25 cellular contexts compared by ENCODE assay signal in genomic region chr11:133249065-133249464, GRCh38.
A peak's percentile ranks its signal among the peaks of the same experiment; 100 is the strongest.
DNase-seq lines count a peak whose midpoint lies in the region; ATAC-seq, FAIRE-seq and TF ChIP-seq lines count a peak whose summit lies in the region.
"Had no signal": no experiment of that assay in that cellular context is flagged by ENCODE, and none has a peak within 500 bp of the region (broad histone marks: within the 10 kb centered on the region; RNA-seq: fewer than 3 reads in every experiment).

No MANE protein-coding gene starts in this region.

- peaks cover 3% of the 10 kb centered on the region for H3K36me3 Mint-ChIP-seq in endodermal cell (ENCODE audit: low read depth)
- H3K36me3 Mint-ChIP-seq: CD4-positive, CD25-positive, alpha-beta regulatory T cell; CD8-positive, alpha-beta T cell had no signal

- FAIRE-seq in GM19239 (lab: Jason Lieb, UNC), result no peak
- FAIRE-seq: A204.1, D721Med, GM12891, GM18507, H54 had no signal

- H3K27ac ChIP-seq in endodermal cell (ENCODE audit: low read depth, low read length) (no peak overlapping the region), neural cell (ENCODE audit: low read length) (peak overlapping the region; percentile 20)
- H3K27ac ChIP-seq: 22Rv1, BLaER1, C4-2B had no signal

- no peaks in the 10 kb centered on the region for H3K36me3 ChIP-seq in endodermal cell (ENCODE audit: control insufficient read depth, insufficient read depth, low read length)
- H3K36me3 ChIP-seq in neural cell (ENCODE audit: insufficient read depth, low read length), result no peaks in the 10 kb centered on the region
- H3K36me3 ChIP-seq: BLaER1, HAP-1 had no signal

- H3K27me3 Mint-ChIP-seq in endodermal cell (ENCODE audit: insufficient read depth), result no peaks in the 10 kb centered on the region
- H3K27me3 Mint-ChIP-seq: B cell had no signal

- H3K9me3 ChIP-seq in endodermal cell (ENCODE audit: control insufficient read depth, low read length) (no peaks in the 10 kb centered on the region), neural cell (ENCODE audit: low read length) (no peaks in the 10 kb centered on the region)
- H3K9me3 ChIP-seq: BLaER1, HAP-1 had no signal

- no peaks in the 10 kb centered on the region for H3K27me3 ChIP-seq in endodermal cell (ENCODE audit: control insufficient read depth, insufficient read depth, low read length, poor library complexity, severe bottlenecking)
- no peaks in the 10 kb centered on the region for H3K27me3 ChIP-seq in neural cell (ENCODE audit: insufficient read depth, low read depth, low read length)
- H3K27me3 ChIP-seq: BLaER1 had no signal

- no peaks in the 10 kb centered on the region for H3K9me2 ChIP-seq in neural cell (ENCODE audit: insufficient read depth, low read length)

- H3K27ac Mint-ChIP-seq in endodermal cell, result no peak overlapping the region
- H3K27ac Mint-ChIP-seq: B cell; CD4-positive, CD25-positive, alpha-beta regulatory T cell; CD8-positive, alpha-beta T cell; HFFc6 had no signal

- H4K20me1 ChIP-seq in neural cell (ENCODE audit: insufficient read depth), result no peaks in the 10 kb centered on the region
- H4K20me1 ChIP-seq: BLaER1 had no signal

- TF ChIP-seq CTCF in endodermal cell (conservative IDR thresholded peaks at IDR 0.05) (no peak), neural cell (IDR thresholded peaks at IDR 0.05; ENCODE audit: poor library complexity, severe bottlenecking) (no peak), omental fat pad (IDR thresholded peaks at IDR 0.05) (no peak)

- no peaks in the 10 kb centered on the region for H3K79me2 ChIP-seq in neural cell (replicated peaks; ENCODE audit: insufficient read depth, low read length)

- no peak for ATAC-seq in GM18511 (IDR thresholded peaks at IDR 0.05; ENCODE audit: unreplicated experiment)
- no peak for ATAC-seq in omental fat pad (ENCODE audit: low FRiP score)
- ATAC-seq: CD8-positive, alpha-beta T cell had no signal

- no peaks in the 10 kb centered on the region for H3K4me1 Mint-ChIP-seq in endodermal cell
- H3K4me1 Mint-ChIP-seq: B cell; CD4-positive, CD25-positive, alpha-beta regulatory T cell had no signal

- H3K9ac ChIP-seq in endodermal cell (ENCODE audit: extremely low read depth, low read length, poor library complexity, severe bottlenecking) (no peak overlapping the region), neural cell (ENCODE audit: low read length) (no peak overlapping the region)
- H3K9ac ChIP-seq: BLaER1 had no signal

- peaks cover 4% of the 10 kb centered on the region for H3K9me3 Mint-ChIP-seq in endodermal cell
- H3K9me3 Mint-ChIP-seq: CD8-positive, alpha-beta T cell had no signal

- no peak overlapping the region for H3K4me2 ChIP-seq in neural cell (ENCODE audit: low read length)
- H3K4me2 ChIP-seq: BLaER1 had no signal

- TF ChIP-seq RAD21 in neural cell (conservative IDR thresholded peaks at IDR 0.05), result no peak

- H3K4me3 ChIP-seq in endodermal cell (ENCODE audit: low read length), result no peak overlapping the region
- no peak overlapping the region for H3K4me3 ChIP-seq in neural cell (ENCODE audit: low read length)
- H3K4me3 ChIP-seq: BLaER1, HAP-1 had no signal

- H2AFZ ChIP-seq in neural cell (ENCODE audit: low read depth, low read length), result no peak overlapping the region

- 78 to 83% methylated on average over 3 of the region's 3 CpGs for WGBS in endodermal cell (ENCODE audit: insufficient coverage in 1 of 2, insufficient read length in 1 of 2), 2 experiments

- no peak overlapping the region for H3K4me3 Mint-ChIP-seq in endodermal cell
- H3K4me3 Mint-ChIP-seq: B cell; CD4-positive, CD25-positive, alpha-beta regulatory T cell; CD8-positive, alpha-beta T cell; HFFc6 had no signal

- H3K4me1 ChIP-seq in endodermal cell (ENCODE audit: control insufficient read depth, insufficient read depth, low read length), result no peaks in the 10 kb centered on the region
- H3K4me1 ChIP-seq: BLaER1, HAP-1 had no signal

- TF ChIP-seq EP300 in neural cell (conservative IDR thresholded peaks at IDR 0.05; ENCODE audit: poor library complexity, severe bottlenecking), result no peak

- DNase-seq in NCI-H82 (lab: John Stamatoyannopoulos, UW) (peak; percentile 40), NCI-H82 treated with DMSO at 0.1 percent for 48 hours (lab: John Stamatoyannopoulos, UW; ENCODE audit: unreplicated experiment) (no peak), endodermal cell (peak; percentile 63), GM19239 (ENCODE audit: insufficient read length, low spot score) (no peak), omental fat pad (ENCODE audit: low spot score) (no peak)
- DNase-seq: CD4-positive, CD25-positive, alpha-beta regulatory T cell; CD8-positive, alpha-beta T cell; DMS 273 treated with DMSO at 0.1 percent for 48 hours; DMS79; EL; GF-D8; GOT3; HFFc6 had no signal

- no peaks in the 10 kb centered on the region for H3F3A ChIP-seq in neural cell (ENCODE audit: insufficient read depth, low read length, poor library complexity, severe bottlenecking)

TF ChIP-seq in neural cell, 6 proteins besides CTCF, POLR2A, EP300 and RAD21:
- TF ChIP-seq POLR2AphosphoS5 (IDR thresholded peaks at IDR 0.05), result no peak

Comparison
In these comparisons a context has a peak if more than half of its experiments do, and no peak if none do; other contexts are left out.
1. DNase-seq: peak in NCI-H82 (single experiment) and endodermal cell (single experiment); none in NCI-H82 treated with DMSO at 0.1 percent for 48 hours (single experiment), GM19239 (single experiment) and omental fat pad (single experiment).